In the genomic region with DNA sequence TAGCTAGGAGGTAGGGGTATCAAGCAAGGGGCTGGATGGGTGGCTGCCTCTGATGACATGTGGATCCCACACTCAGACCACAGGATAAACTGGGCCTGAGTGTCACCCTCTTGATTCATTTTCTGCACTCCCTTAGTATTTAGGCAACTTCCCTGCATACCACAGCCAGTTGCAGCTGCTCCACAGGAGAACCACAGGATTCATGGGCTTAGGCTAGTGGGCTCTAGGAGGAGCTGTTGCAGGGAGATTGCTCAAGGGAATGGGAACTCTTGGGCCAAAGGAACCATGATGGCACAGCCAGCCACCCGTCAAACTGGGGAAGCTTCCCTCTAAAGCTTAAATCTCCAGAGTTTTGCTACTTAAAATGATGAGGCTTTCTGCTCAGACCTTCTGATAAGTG, we compare ENCODE assay signal across 16 cellular contexts.
"Had no signal": no experiment of that assay in that cellular context is flagged by ENCODE, and none has a peak within 500 bp of the region (broad histone marks: within the 10 kb centered on the region; RNA-seq: fewer than 3 reads in every experiment).

No MANE protein-coding gene starts in this region.

- H3K27me3 ChIP-seq: cardiac muscle cell, hepatocyte, sigmoid colon had no signal

- FAIRE-seq: astrocyte had no signal

- H3K4me3 ChIP-seq: cardiac muscle cell, coronary artery, hepatocyte, psoas muscle, sigmoid colon had no signal

- H3K36me3 ChIP-seq: cardiac muscle cell, sigmoid colon had no signal

- H3K9me3 ChIP-seq: sigmoid colon had no signal

- DNase-seq: activated CD4-positive, alpha-beta T cell treated with anti-CD3 and anti-CD28 coated beads for 36 hours; activated CD8-positive, alpha-beta memory T cell treated with anti-CD3 and anti-CD28 coated beads, Interleukin-2, amount 50 U/mL, for 48 hours; activated CD8-positive, alpha-beta T cell treated with anti-CD3 and anti-CD28 coated beads, Interleukin-2, amount 10 ng/mL, durations not matched to agents 7 days and 5 days; activated naive CD8-positive, alpha-beta T cell treated with anti-CD3 and anti-CD28 coated beads, Interleukin-2, amount 50 U/mL, for 24 hours; effector CD4-positive, alpha-beta T cell; left colon; mammary epithelial cell; psoas muscle; sigmoid colon; stimulated activated CD4-positive, alpha-beta T cell treated with anti-CD3 and anti-CD28 coated beads, Interleukin-12 subunit alpha, Interleukin-12 subunit beta, amount 100 ng/mL, for 4 hours; stimulated activated naive CD4-positive, alpha-beta T cell treated with Interleukin-2 at 50 U/mL for 16 hours; SW 1271 had no signal

- H3K27ac ChIP-seq: cardiac muscle cell, coronary artery, hepatocyte, psoas muscle, sigmoid colon had no signal
